Comparison of ENCODE assay signal across 34 cellular contexts in genomic region chr11:69476715-69477025, GRCh38. TPM values are rescaled to one million over a fixed set of nuclear protein-coding genes. Genes with fewer than 3 reads are reported as not detected.
"Had no signal": no experiment of that assay in that cellular context is flagged by ENCODE, and none has a peak within 500 bp of the region (broad histone marks: within the 10 kb centered on the region; RNA-seq: fewer than 3 reads in every experiment).

No MANE protein-coding gene starts in this region.

- H3K9me3 ChIP-seq: ascending aorta, MG63, Peyer's patch, SK-N-SH had no signal

- H3K9me3 Mint-ChIP-seq: activated naive CD4-positive, alpha-beta T cell treated with anti-CD3 and anti-CD28 coated beads, Interleukin-2, amount 50 U/mL, for 24 hours; activated naive CD8-positive, alpha-beta T cell treated with anti-CD3 and anti-CD28 coated beads, Interleukin-2, amount 10 ng/mL, durations not matched to agents 7 days and 5 days had no signal

- H3K4me1 Mint-ChIP-seq: activated CD4-positive, alpha-beta T cell treated with anti-CD3 and anti-CD28 coated beads for 36 hours; activated CD4-positive, alpha-beta T cell treated with anti-CD3 and anti-CD28 coated beads, Interleukin-2, amount 10 ng/mL, durations not matched to agents 7 days and 5 days; activated naive CD4-positive, alpha-beta T cell treated with anti-CD3 and anti-CD28 coated beads, Interleukin-2, amount 50 U/mL, for 24 hours; activated naive CD8-positive, alpha-beta T cell treated with anti-CD3 and anti-CD28 coated beads, Interleukin-2, amount 10 ng/mL, durations not matched to agents 7 days and 5 days had no signal

- H3K4me3 Mint-ChIP-seq: activated CD4-positive, alpha-beta T cell treated with anti-CD3 and anti-CD28 coated beads for 36 hours; activated CD4-positive, alpha-beta T cell treated with anti-CD3 and anti-CD28 coated beads, Interleukin-2, amount 10 ng/mL, durations not matched to agents 7 days and 5 days; activated naive CD4-positive, alpha-beta T cell treated with anti-CD3 and anti-CD28 coated beads, Interleukin-2, amount 50 U/mL, for 24 hours; activated naive CD8-positive, alpha-beta T cell treated with anti-CD3 and anti-CD28 coated beads, Interleukin-2, amount 10 ng/mL, durations not matched to agents 7 days and 5 days; T-helper 1 cell treated with Interleukin-12 subunit alpha and Interleukin-12 subunit beta and Interleukin-4 antibody, amounts not matched to agents 30 μg/mL and 1 μg/mL, for 36 hours; T-helper 2 cell treated with Interferon-gamma antibody and Interleukin-4, amounts not matched to agents 5 μg/mL and 100 μg/mL, for 36 hours had no signal

- ATAC-seq: activated CD4-positive, alpha-beta T cell treated with anti-CD3 and anti-CD28 coated beads for 36 hours; activated CD4-positive, CD25-positive, alpha-beta regulatory T cell treated with anti-CD3 and anti-CD28 coated beads, Interleukin-2, amount 50 U/mL, for 24 hours; PC-3 had no signal

- H3K27me3 ChIP-seq: ascending aorta, cardiac muscle cell, MG63, Peyer's patch, SJSA1 had no signal

- FAIRE-seq: TTC549 had no signal

- H3K36me3 ChIP-seq: ascending aorta, cardiac muscle cell, MG63, SJSA1 had no signal

- H3K4me1 ChIP-seq: SJSA1 had no signal

- DNase-seq: activated CD4-positive, alpha-beta T cell treated with anti-CD3 and anti-CD28 coated beads for 36 hours; activated CD4-positive, alpha-beta T cell treated with anti-CD3 and anti-CD28 coated beads, Interleukin-2, amount 10 ng/mL, durations not matched to agents 7 days and 5 days; activated CD4-positive, alpha-beta T cell treated with anti-CD3 and anti-CD28 coated beads, Interleukin-2, amount 50 U/mL, for 48 hours; activated CD8-positive, alpha-beta memory T cell treated with anti-CD3 and anti-CD28 coated beads, Interleukin-2, amount 50 U/mL, for 48 hours; activated effector memory CD4-positive, alpha-beta T cell treated with Interleukin-2 at 50 U/mL for 16 hours; activated naive CD4-positive, alpha-beta T cell treated with Interleukin-2 at 50 U/mL for 16 hours; activated naive CD8-positive, alpha-beta T cell treated with anti-CD3 and anti-CD28 coated beads, Interleukin-2, amount 10 ng/mL, durations not matched to agents 7 days and 5 days; activated T-cell treated with anti-CD3 and anti-CD28 coated beads, Interleukin-2, amount 50 U/mL, for 48 hours; amygdala; Kasumi-1; KG1; MG63; NCI-H1048; NCI-H1105 treated with DMSO at 0.1 percent for 48 hours; NCI-H1436 treated with DMSO at 0.1 percent for 48 hours; NCI-H1694 treated with DMSO at 0.1 percent for 48 hours; NCI-H2029; NCI-H345; NCI-H524 treated with DMSO at 0.1 percent for 48 hours; PC-3; Peyer's patch; RPMI8226; SHP77 treated with DMSO at 0.1 percent for 48 hours; SK-N-SH had no signal

- H3K27ac ChIP-seq: ascending aorta, cardiac muscle cell, Peyer's patch, SJSA1 had no signal

- H3K4me2 ChIP-seq: SK-N-SH had no signal

- H3K4me3 ChIP-seq: ascending aorta, cardiac muscle cell, MG63, Peyer's patch, SJSA1 had no signal

- H3K27ac Mint-ChIP-seq: activated CD4-positive, alpha-beta T cell treated with anti-CD3 and anti-CD28 coated beads for 36 hours; activated CD4-positive, alpha-beta T cell treated with anti-CD3 and anti-CD28 coated beads, Interleukin-2, amount 10 ng/mL, durations not matched to agents 7 days and 5 days; activated naive CD4-positive, alpha-beta T cell treated with anti-CD3 and anti-CD28 coated beads, Interleukin-2, amount 50 U/mL, for 24 hours; activated naive CD8-positive, alpha-beta T cell treated with anti-CD3 and anti-CD28 coated beads, Interleukin-2, amount 10 ng/mL, durations not matched to agents 7 days and 5 days; T-helper 1 cell treated with Interleukin-12 subunit alpha and Interleukin-12 subunit beta and Interleukin-4 antibody, amounts not matched to agents 30 μg/mL and 1 μg/mL, for 36 hours; T-helper 2 cell treated with Interferon-gamma antibody and Interleukin-4, amounts not matched to agents 5 μg/mL and 100 μg/mL, for 36 hours had no signal

- H3K9ac ChIP-seq: SK-N-SH had no signal

RNA-seq across cellular contexts. Expression of gene LINC01488, which starts 4.8 kb away (rescaled TPM):
- total RNA-seq: activated CD4-positive, alpha-beta T cell treated with anti-CD3 and anti-CD28 coated beads for 36 hours; activated CD4-positive, alpha-beta T cell treated with anti-CD3 and anti-CD28 coated beads, Interleukin-2, amount 10 ng/mL, durations not matched to agents 7 days and 5 days; activated naive CD8-positive, alpha-beta T cell treated with anti-CD3 and anti-CD28 coated beads, Interleukin-2, amount 10 ng/mL, durations not matched to agents 7 days and 5 days; ascending aorta; NCI-H460; PC-3; Peyer's patch had no signal
- polyA plus RNA-seq: adipose tissue, SK-N-SH had no signal
